9 cellular contexts compared by ENCODE assay signal in the genomic region with DNA sequence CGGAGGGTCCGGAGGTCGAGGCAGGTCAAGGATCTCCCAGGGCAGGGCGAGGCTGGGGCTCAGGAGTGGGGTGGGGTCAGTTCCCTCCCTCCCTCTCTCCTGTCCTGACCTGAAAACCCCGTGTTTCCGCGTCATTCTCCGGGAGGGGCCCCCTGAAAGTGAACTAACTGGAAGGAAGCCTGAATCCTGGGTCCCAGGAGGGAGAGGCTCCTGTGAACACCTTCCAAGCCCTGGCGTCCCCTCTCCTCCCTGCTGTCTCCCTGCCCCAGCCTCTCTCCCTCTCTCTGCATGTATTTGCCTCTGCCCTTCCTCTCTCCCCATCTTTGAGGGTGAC. TPM values are rescaled to one million over a fixed set of nuclear protein-coding genes. Genes with fewer than 3 reads are reported as not detected.
A peak's percentile ranks its signal among the peaks of the same experiment; 100 is the strongest.
DNase-seq lines count a peak whose midpoint lies in the region; FAIRE-seq and TF ChIP-seq lines count a peak whose summit lies in the region.
"Had no signal": no experiment of that assay in that cellular context is flagged by ENCODE, and none has a peak within 500 bp of the region (broad histone marks: within the 10 kb centered on the region; RNA-seq: fewer than 3 reads in every experiment).

No MANE protein-coding gene starts in this region.

- H3K36me3 Mint-ChIP-seq in activated CD4-positive, alpha-beta T cell treated with anti-CD3 and anti-CD28 coated beads, Interleukin-2, amount 10 ng/mL, durations not matched to agents 24 days and 14 days (ENCODE audit: low read depth), result peaks cover 4% of the 10 kb centered on the region

- H3K4me1 Mint-ChIP-seq in activated CD4-positive, alpha-beta T cell treated with anti-CD3 and anti-CD28 coated beads, Interleukin-2, amount 10 ng/mL, durations not matched to agents 24 days and 14 days, result peaks cover 17% of the 10 kb centered on the region

- no peak overlapping the region for H2BK120ac ChIP-seq in mesenchymal stem cell (ENCODE audit: low read depth, low read length)

- TF ChIP-seq POLR2A in testis (IDR thresholded peaks at IDR 0.05), result no peak

- intact Hi-C loops in activated CD4-positive, alpha-beta T cell treated with anti-CD3 and anti-CD28 coated beads, Interleukin-2, amount 10 ng/mL, durations not matched to agents 24 days and 14 days (cut with micrococcal nuclease), result no loop called here
- intact Hi-C loops in testis (cut with DNase I; ENCODE audit: low total_unique reads), result no loop called here

- FAIRE-seq in bronchial epithelial cell (lab: Jason Lieb, UNC), result no peak

- H3K23ac ChIP-seq in mesenchymal stem cell (ENCODE audit: low read length in 2 of 2), result peak overlapping the region in 1 of 2 experiments; percentile 9

- peak overlapping the region; percentile 62 for H3K27ac Mint-ChIP-seq in activated CD4-positive, alpha-beta T cell treated with anti-CD3 and anti-CD28 coated beads, Interleukin-2, amount 10 ng/mL, durations not matched to agents 24 days and 14 days

- no peak overlapping the region for H3K18ac ChIP-seq in mesenchymal stem cell (ENCODE audit: low read depth in 1 of 2, low read length in 2 of 2)

- DNase-seq in activated CD4-positive, alpha-beta T cell treated with anti-CD3 and anti-CD28 coated beads, Interleukin-2, amount 10 ng/mL, durations not matched to agents 24 days and 14 days, result no peak
- no peak for DNase-seq in activated CD4-positive, alpha-beta T cell treated with anti-CD3 and anti-CD28 coated beads for 1 hour
- DNase-seq in bronchial epithelial cell (ENCODE audit: low read depth) (no peak), mesenchymal stem cell (no peak), testis (no peak), germinal center (ENCODE audit: low spot score) (no peak), NCI-H2196 treated with DMSO at 0.1 percent for 48 hours (lab: John Stamatoyannopoulos, UW; ENCODE audit: unreplicated experiment) (no peak)
- no peak for DNase-seq in stimulated activated CD4-positive, alpha-beta T cell treated with anti-CD3 and anti-CD28 coated beads, Interleukin-4, amount 100 ng/mL, for 24 hours
- DNase-seq: NCI-H510A had no signal

- no peak overlapping the region for H3K4ac ChIP-seq in mesenchymal stem cell (ENCODE audit: low read depth in 1 of 2, low read length in 2 of 2)

- H3K4me1 ChIP-seq in mesenchymal stem cell (ENCODE audit: control insufficient read depth, insufficient read depth, low read depth, low read length) (peaks cover 24% of the 10 kb centered on the region), testis (peaks cover 2% of the 10 kb centered on the region)

- peak overlapping the region; percentile 97 for H3K4me2 ChIP-seq in mesenchymal stem cell (ENCODE audit: low read length, poor library complexity, severe bottlenecking)

- H3K27ac ChIP-seq in mesenchymal stem cell (ENCODE audit: low read length, poor library complexity, severe bottlenecking) (no peak overlapping the region), testis (no peak overlapping the region)

- H3K9me3 ChIP-seq in mesenchymal stem cell (ENCODE audit: control insufficient read depth, low read length) (no peaks in the 10 kb centered on the region), testis (no peaks in the 10 kb centered on the region)

- H2BK5ac ChIP-seq in mesenchymal stem cell (ENCODE audit: low read depth, low read length, poor library complexity, severe bottlenecking), result no peak overlapping the region

- no peak overlapping the region for H2AK5ac ChIP-seq in mesenchymal stem cell (ENCODE audit: low read length, severe bottlenecking)

- no peak overlapping the region for H3K9ac ChIP-seq in mesenchymal stem cell (ENCODE audit: low read length)

- no peaks in the 10 kb centered on the region for H3K9me3 Mint-ChIP-seq in activated CD4-positive, alpha-beta T cell treated with anti-CD3 and anti-CD28 coated beads, Interleukin-2, amount 10 ng/mL, durations not matched to agents 24 days and 14 days

- H3K36me3 ChIP-seq in bronchial epithelial cell (ENCODE audit: control insufficient read depth, insufficient read depth, low read length) (no peaks in the 10 kb centered on the region), mesenchymal stem cell (ENCODE audit: control insufficient read depth in 1 of 2, insufficient read depth in 2 of 2, low read depth in 1 of 2, low read length in 2 of 2) (no peaks in the 10 kb centered on the region), testis (ENCODE audit: low read depth, missing control alignments) (no peaks in the 10 kb centered on the region)

- H4K91ac ChIP-seq in mesenchymal stem cell (ENCODE audit: low read length), result no peak overlapping the region

- no peak overlapping the region for H4K8ac ChIP-seq in mesenchymal stem cell (ENCODE audit: low read length)

- TF ChIP-seq CTCF in bronchial epithelial cell (IDR thresholded peaks at IDR 0.05; ENCODE audit: insufficient read depth, low read length, severe bottlenecking) (no peak), testis (IDR thresholded peaks at IDR 0.05) (no peak)

- H3K14ac ChIP-seq in mesenchymal stem cell (ENCODE audit: low read length in 2 of 2), result peak overlapping the region in 1 of 2 experiments; percentile 68

- H3K4me3 Mint-ChIP-seq in activated CD4-positive, alpha-beta T cell treated with anti-CD3 and anti-CD28 coated beads, Interleukin-2, amount 10 ng/mL, durations not matched to agents 24 days and 14 days, result peak overlapping the region; percentile 80

- H3K27me3 Mint-ChIP-seq in activated CD4-positive, alpha-beta T cell treated with anti-CD3 and anti-CD28 coated beads, Interleukin-2, amount 10 ng/mL, durations not matched to agents 24 days and 14 days, result peaks cover 44% of the 10 kb centered on the region

- 13% methylated on average over 5 of the region's 9 CpGs for WGBS in mesenchymal stem cell
- 5 to 9% methylated on average over 8 to 9 of the region's 9 CpGs for WGBS in testis, 2 donors

- H2AFZ ChIP-seq in mesenchymal stem cell (ENCODE audit: low read depth, low read length), result no peak overlapping the region

- H3K4me3 ChIP-seq in bronchial epithelial cell (ENCODE audit: low read depth, low read length) (peak overlapping the region; percentile 70), mesenchymal stem cell (ENCODE audit: insufficient read depth in 1 of 2, low read depth in 1 of 2, low read length in 2 of 2) (peak overlapping the region; percentile 62 to 81), testis (peak overlapping the region; percentile 29 to 47)

- peaks cover 10% of the 10 kb centered on the region for H3K79me1 ChIP-seq in mesenchymal stem cell (replicated peaks; ENCODE audit: low read length, poor library complexity, severe bottlenecking)

- H3K27me3 ChIP-seq in bronchial epithelial cell (ENCODE audit: control insufficient read depth, insufficient read depth, low read length), result peaks cover 14% of the 10 kb centered on the region
- H3K27me3 ChIP-seq in mesenchymal stem cell (ENCODE audit: control insufficient read depth in 1 of 2, insufficient read depth in 1 of 2, low read length in 2 of 2), result peaks cover 0 to 36% of the 10 kb centered on the region in 2 experiments
- H3K27me3 ChIP-seq in testis, result no peaks in the 10 kb centered on the region

- H2BK12ac ChIP-seq in mesenchymal stem cell (ENCODE audit: low read length in 2 of 2), result no peak overlapping the region

- no peak overlapping the region for H2BK15ac ChIP-seq in mesenchymal stem cell (ENCODE audit: low read depth, poor library complexity, severe bottlenecking)

RNA-seq across cellular contexts. Expression of a gene that starts 0.7 kb away (rescaled TPM):
- 0.28 and 0.44 TPM in 2 replicates for total RNA-seq in activated CD4-positive, alpha-beta T cell treated with anti-CD3 and anti-CD28 coated beads, Interleukin-2, amount 10 ng/mL, durations not matched to agents 24 days and 14 days
- total RNA-seq in bronchial epithelial cell (13.4 and 19.1 TPM in 2 replicates), testis (1 to 10 TPM; 1.5 to 4.3 TPM)
- 6.9 TPM for polyA plus RNA-seq in mesenchymal stem cell (2013, experiment 1 of 2)
- 6.5 TPM for polyA plus RNA-seq in mesenchymal stem cell (2013, experiment 2 of 2)
- 7.8 TPM for polyA plus RNA-seq in testis (ENCODE audit: insufficient read depth, low read depth, low replicate concordance)

RNA-seq across cellular contexts. Expression of a gene that starts 21.0 kb away (rescaled TPM):
- 18.1 and 19.4 TPM in 2 replicates for total RNA-seq in activated CD4-positive, alpha-beta T cell treated with anti-CD3 and anti-CD28 coated beads, Interleukin-2, amount 10 ng/mL, durations not matched to agents 24 days and 14 days
- 14.5 and 19.3 TPM in 2 replicates for total RNA-seq in bronchial epithelial cell
- polyA plus RNA-seq in mesenchymal stem cell (2013, experiment 1 of 2), result 22.9 TPM
- 23.3 TPM for polyA plus RNA-seq in mesenchymal stem cell (2013, experiment 2 of 2)
- total RNA-seq in testis, result 10 to 100 TPM; 93.1 to 94.2 TPM
- 64.1 TPM for polyA plus RNA-seq in testis (ENCODE audit: insufficient read depth, low read depth, low replicate concordance)

RNA-seq across cellular contexts. Expression of a gene that starts 28.5 kb away (rescaled TPM):
- total RNA-seq in activated CD4-positive, alpha-beta T cell treated with anti-CD3 and anti-CD28 coated beads, Interleukin-2, amount 10 ng/mL, durations not matched to agents 24 days and 14 days, result 0.19 and 0.37 TPM in 2 replicates
- total RNA-seq in bronchial epithelial cell (not detected in 2 replicates), testis (10 to 100 TPM in 1 of 2 donors, 1 to 10 TPM in 1; 8.4 to 21.3 TPM)
- polyA plus RNA-seq in mesenchymal stem cell (2013, experiment 1 of 2), result 0.12 TPM
- 0.07 TPM for polyA plus RNA-seq in mesenchymal stem cell (2013, experiment 2 of 2)
- 36.0 TPM for polyA plus RNA-seq in testis (ENCODE audit: insufficient read depth, low read depth, low replicate concordance)

RNA-seq across cellular contexts. Expression of a gene that starts 29.6 kb away (rescaled TPM):
- total RNA-seq in activated CD4-positive, alpha-beta T cell treated with anti-CD3 and anti-CD28 coated beads, Interleukin-2, amount 10 ng/mL, durations not matched to agents 24 days and 14 days, result 13.8 and 14.9 TPM in 2 replicates
- total RNA-seq in bronchial epithelial cell (16.6 and 27.1 TPM in 2 replicates), testis (1 to 10 TPM; 4.3 to 8.4 TPM)
- polyA plus RNA-seq in mesenchymal stem cell (2013, experiment 1 of 2), result 83.9 TPM
- 83.9 TPM for polyA plus RNA-seq in mesenchymal stem cell (2013, experiment 2 of 2)
- 7.3 TPM for polyA plus RNA-seq in testis (ENCODE audit: insufficient read depth, low read depth, low replicate concordance)

RNA-seq across cellular contexts. Expression of a gene that starts 44.0 kb away (rescaled TPM):
- 14.4 and 15.3 TPM in 2 replicates for total RNA-seq in activated CD4-positive, alpha-beta T cell treated with anti-CD3 and anti-CD28 coated beads, Interleukin-2, amount 10 ng/mL, durations not matched to agents 24 days and 14 days
- 9.5 and 10.5 TPM in 2 replicates for total RNA-seq in bronchial epithelial cell
- polyA plus RNA-seq in mesenchymal stem cell (2013, experiment 1 of 2), result 14.6 TPM
- 14.8 TPM for polyA plus RNA-seq in mesenchymal stem cell (2013, experiment 2 of 2)
- total RNA-seq in testis, result 10 to 100 TPM; 14.6 to 17.9 TPM
- 23.1 TPM for polyA plus RNA-seq in testis (ENCODE audit: insufficient read depth, low read depth, low replicate concordance)
